ENCODE assay signal across 9 cellular contexts in genomic region chr7:132251327-132251659, GRCh38.
DNase-seq lines count a peak whose midpoint lies in the region; ATAC-seq and TF ChIP-seq lines count a peak whose summit lies in the region.
"Had no signal": no experiment of that assay in that cellular context is flagged by ENCODE, and none has a peak within 500 bp of the region (broad histone marks: within the 10 kb centered on the region; RNA-seq: fewer than 3 reads in every experiment).

No MANE protein-coding gene starts in this region.

- DNase-seq in HT-29 (ENCODE audit: low spot score), result peak; percentile 80
- DNase-seq in SW480 (ENCODE audit: low spot score), result peak; percentile 51
- no peak for DNase-seq in iPS DF 6.9 (ENCODE audit: low read depth, low spot score)
- peak; percentile 62 to 89 for DNase-seq in gastrocnemius medialis
- DNase-seq in HAP-1 (ENCODE audit: low spot score in 2 of 2), result no peak
- DNase-seq: activated CD4-positive, alpha-beta T cell treated with anti-CD3 and anti-CD28 coated beads, Interleukin-2, amount 10 ng/mL, durations not matched to agents 7 days and 5 days had no signal

- peaks cover 7% of the 10 kb centered on the region; the same call in 1 of the 2 replicates for H3K4me1 ChIP-seq in iPS DF 6.9 (ENCODE audit: control insufficient read depth, insufficient read depth, low read length)
- peaks cover 8 to 15% of the 10 kb centered on the region in 2 donors for H3K4me1 ChIP-seq in gastrocnemius medialis
- no peaks in the 10 kb centered on the region for H3K4me1 ChIP-seq in HAP-1

- peak overlapping the region; percentile 3; the same call in 1 of the 2 replicates for H3K4me3 ChIP-seq in iPS DF 6.9 (ENCODE audit: low read length)
- H3K4me3 ChIP-seq in gastrocnemius medialis, result no peak overlapping the region
- H3K4me3 ChIP-seq in HAP-1, result no peak overlapping the region

- in situ Hi-C loops in gastrocnemius medialis (cut with MboI; ENCODE audit: low sequenced_read_pairs in 4 of 4), result loop anchor here in 1 of 4 donors (25.0 kb wide), 1 partner anchor 314 kb away; no protein-coding TSS in a partner anchor
- in situ Hi-C loops in HAP-1 (cut with MboI; ENCODE audit: low sequenced_read_pairs), result no loop called here

- no peak for TF ChIP-seq POLR2A in gastrocnemius medialis (IDR thresholded peaks at IDR 0.05)

- H3K9me3 ChIP-seq in iPS DF 6.9 (ENCODE audit: control insufficient read depth, insufficient read depth, low read length) (no peaks in the 10 kb centered on the region), gastrocnemius medialis (no peaks in the 10 kb centered on the region), HAP-1 (no peaks in the 10 kb centered on the region)

- H3K36me3 ChIP-seq in iPS DF 6.9 (ENCODE audit: control insufficient read depth, insufficient read depth, low read length) (no peaks in the 10 kb centered on the region), gastrocnemius medialis (no peaks in the 10 kb centered on the region), HAP-1 (replicated peaks) (no peaks in the 10 kb centered on the region)

- H3K27me3 ChIP-seq in iPS DF 6.9 (ENCODE audit: control insufficient read depth, insufficient read depth, low read length), result no peaks in the 10 kb centered on the region
- H3K27me3 ChIP-seq in gastrocnemius medialis, result no peaks in the 10 kb centered on the region
- H3K27me3 ChIP-seq in HAP-1 (ENCODE audit: low read depth), result no peaks in the 10 kb centered on the region

- WGBS in iPS DF 6.9 (ENCODE audit: insufficient coverage, insufficient read length), result no CpG with 5 or more reads among the region's 5 CpGs

- H3K27ac ChIP-seq in iPS DF 6.9 (ENCODE audit: low read length) (no peak overlapping the region), gastrocnemius medialis (peak overlapping the region in 2 of 4 donors; percentile 24 to 52)

- TF ChIP-seq CTCF in gastrocnemius medialis (IDR thresholded peaks at IDR 0.05 in 4 of 5, conservative IDR thresholded peaks at IDR 0.05 in 1 of 5), result no peak

- ATAC-seq in gastrocnemius medialis (peak; percentile 59 to 84), HG03432 (IDR thresholded peaks at IDR 0.05; ENCODE audit: unreplicated experiment) (no peak), GM21717 (IDR thresholded peaks at IDR 0.05; ENCODE audit: unreplicated experiment) (no peak), HG02678 (IDR thresholded peaks at IDR 0.05; ENCODE audit: unreplicated experiment) (no peak)

- intact Hi-C loops in gastrocnemius medialis (cut with DNase I; ENCODE audit: low total_unique reads), result loop anchor here (2.0 to 5.0 kb wide), 2 partner anchors 24 to 184 kb away; no protein-coding TSS in a partner anchor

Comparison
In these comparisons a context has a peak if more than half of its experiments do, and no peak if none do; other contexts are left out.
1. DNase-seq: peak in HT-29 (single experiment), SW480 (single experiment) and gastrocnemius medialis (2 of 2); none in iPS DF 6.9 (single experiment) and HAP-1 (0 of 2).
2. ATAC-seq: peak in gastrocnemius medialis (2 of 2); none in HG03432 (single experiment), GM21717 (single experiment) and HG02678 (single experiment).